8 cellular contexts compared by ENCODE assay signal in genomic region chr22:36331306-36331911, GRCh38. TPM values are rescaled to one million over a fixed set of nuclear protein-coding genes. Genes with fewer than 3 reads are reported as not detected.
DNase-seq lines count a peak whose midpoint lies in the region; ATAC-seq and TF ChIP-seq lines count a peak whose summit lies in the region.

No MANE protein-coding gene starts in this region.

- H4K20me1 ChIP-seq in PC-9 (ENCODE audit: insufficient read depth): peaks cover 29% of the 10 kb centered on the region
- peaks cover 34% of the 10 kb centered on the region for H4K20me1 ChIP-seq in osteoblast (ENCODE audit: insufficient read depth, low read length)

- no peaks in the 10 kb centered on the region for H3K9me2 ChIP-seq in PC-9 (ENCODE audit: insufficient read depth)

- peaks cover 49% of the 10 kb centered on the region for H3K36me3 ChIP-seq in PC-9 (ENCODE audit: low read depth)
- peaks cover 85% of the 10 kb centered on the region for H3K36me3 ChIP-seq in osteoblast (ENCODE audit: insufficient read depth, low read length)
- H3K36me3 ChIP-seq in upper lobe of left lung: peaks cover 6 to 75% (median 37%) of the 10 kb centered on the region in 4 donors

- 16 to 18% methylated on average over 8 to 11 of the region's 11 CpGs for WGBS in upper lobe of left lung, 2 donors

- peak; percentile 62 for DNase-seq in DMS 273 (lab: John Stamatoyannopoulos, UW; ENCODE audit: unreplicated experiment)
- no peak for DNase-seq in DMS 273 treated with DMSO at 0.1 percent for 48 hours (lab: John Stamatoyannopoulos, UW)
- peak; percentile 96 to 100 for DNase-seq in PC-9
- DNase-seq in activated T-helper 1 cell treated with anti-CD3 and anti-CD28 coated beads, Interleukin-2, amount 50 U/mL, for 16 hours (ENCODE audit: low read depth in 1 of 2, low spot score in 1 of 2): peak; percentile 59 to 62
- peak; percentile 75 for DNase-seq in foreskin melanocyte
- peak; percentile 90 for DNase-seq in osteoblast (ENCODE audit: insufficient read length, low spot score, missing footprints)
- peak in 1 of 2 donors; percentile 95 for DNase-seq in upper lobe of left lung

- ATAC-seq in HG03108 (IDR thresholded peaks at IDR 0.05; ENCODE audit: unreplicated experiment) (peak; percentile 54), upper lobe of left lung (ENCODE audit: low FRiP score in 2 of 2) (peak; percentile 67 to 83)

- H3K79me2 ChIP-seq in PC-9 (ENCODE audit: low read depth): peaks cover 95% of the 10 kb centered on the region
- peaks cover 100% of the 10 kb centered on the region for H3K79me2 ChIP-seq in osteoblast (ENCODE audit: insufficient read depth, low read length)

- peak overlapping the region; percentile 82 for H3K4me2 ChIP-seq in PC-9
- peak overlapping the region; percentile 24 for H3K4me2 ChIP-seq in osteoblast (ENCODE audit: insufficient read depth, low read length)

- BruUV-seq in PC-9 (replicated peaks; lab: Mats Ljungman, UMichigan): no TSS peak

- intact Hi-C loops in PC-9 (cut with micrococcal nuclease; ENCODE audit: unreplicated experiment): loop anchor here (2.0 to 5.0 kb wide), 2 partner anchors 29 to 866 kb away; no protein-coding TSS in a partner anchor

- no peaks in the 10 kb centered on the region for H3K9me3 ChIP-seq in PC-9 (ENCODE audit: insufficient read depth, low read depth)
- H3K9me3 ChIP-seq in osteoblast (ENCODE audit: low read depth, low read length): no peaks in the 10 kb centered on the region
- H3K9me3 ChIP-seq in upper lobe of left lung: no peaks in the 10 kb centered on the region

- no peaks in the 10 kb centered on the region for H3K27me3 ChIP-seq in PC-9 (ENCODE audit: insufficient read depth, low read depth)
- H3K27me3 ChIP-seq in osteoblast (ENCODE audit: insufficient read depth, low read length): no peaks in the 10 kb centered on the region
- H3K27me3 ChIP-seq in upper lobe of left lung: no peaks in the 10 kb centered on the region

- TF ChIP-seq POLR2A in upper lobe of left lung (IDR thresholded peaks at IDR 0.05): peak in 1 of 4 donors; percentile 53

- H3F3A ChIP-seq in PC-9 (ENCODE audit: insufficient read depth, low read depth): peaks cover 98% of the 10 kb centered on the region

- TF ChIP-seq EP300 in upper lobe of left lung (IDR thresholded peaks at IDR 0.05): peak in 2 of 4 donors; percentile 74 to 81

- H3K4me3 ChIP-seq in PC-9 (peak overlapping the region; percentile 42; the same call in 1 of the 2 replicates), osteoblast (ENCODE audit: insufficient read depth, low read length) (no peak overlapping the region), upper lobe of left lung (peak overlapping the region in 3 of 4 donors; percentile 2 to 29 (median 8))

- H2AFZ ChIP-seq in PC-9 (no peak overlapping the region), osteoblast (ENCODE audit: low read length) (no peak overlapping the region)

- H3K27ac ChIP-seq in PC-9 (peak overlapping the region; percentile 96), osteoblast (ENCODE audit: low read depth, low read length) (peak overlapping the region; percentile 99), upper lobe of left lung (peak overlapping the region; percentile 88 to 91 (median 89))

- no peak for TF ChIP-seq CTCF in PC-9 (conservative IDR thresholded peaks at IDR 0.05)
- TF ChIP-seq CTCF in osteoblast (IDR thresholded peaks at IDR 0.05; ENCODE audit: extremely low read depth, low read depth, low read length): no peak
- TF ChIP-seq CTCF in upper lobe of left lung (IDR thresholded peaks at IDR 0.05): peak in 1 of 6 experiments; percentile 6

- CTCF ChIA-PET in PC-9 (lab: Charles Lee): no interaction called here

- POLR2A ChIA-PET in PC-9 (lab: Charles Lee; ENCODE audit: unreplicated experiment): interaction anchor here (0.5 to 1.9 kb wide), 20 partner anchors 9 to 1402 kb away, joined by 3 to 21 read pairs (median 4); partner anchors contain the start of gene MYH9

- H3K4me1 ChIP-seq in PC-9 (replicated peaks; ENCODE audit: insufficient read depth): peaks cover 83% of the 10 kb centered on the region
- H3K4me1 ChIP-seq in osteoblast (ENCODE audit: insufficient read depth, low read length): peaks cover 99% of the 10 kb centered on the region
- peaks cover 98 to 100% (median 99%) of the 10 kb centered on the region in 4 donors for H3K4me1 ChIP-seq in upper lobe of left lung

RNA-seq across cellular contexts. Expression of gene MYH9, which starts 56.4 kb away (rescaled TPM):
- 758 and 776 TPM in 2 replicates for total RNA-seq in PC-9 (2021)
- total RNA-seq in osteoblast: 796 and 964 TPM in 2 replicates
- 100 to 1,000 TPM; 486 to 925 (median 599) TPM for total RNA-seq in upper lobe of left lung
